In genomic region chr16:3564130-3564888, GRCh38 we compare ENCODE assay signal across 19 cellular contexts. TPM values are rescaled to one million over a fixed set of nuclear protein-coding genes. Genes with fewer than 3 reads are reported as not detected.
"Had no signal": no experiment of that assay in that cellular context is flagged by ENCODE, and none has a peak within 500 bp of the region (broad histone marks: within the 10 kb centered on the region; RNA-seq: fewer than 3 reads in every experiment).

No MANE protein-coding gene starts in this region.

- H3K27me3 ChIP-seq: esophagus squamous epithelium, gastroesophageal sphincter, right lobe of liver, suprapubic skin, thyroid gland, uterus had no signal

- H3K9me3 ChIP-seq: esophagus squamous epithelium, gastroesophageal sphincter, prostate gland, right lobe of liver, suprapubic skin, thyroid gland, uterus had no signal

- H3K27ac ChIP-seq: epithelial cell of prostate, esophagus squamous epithelium, gastroesophageal sphincter, parathyroid adenoma, prostate gland, right lobe of liver, suprapubic skin, thyroid gland, uterus had no signal

- FAIRE-seq: colon had no signal

- ATAC-seq: effector memory CD8-positive, alpha-beta T cell; gastroesophageal sphincter; left colon; stimulated activated naive B cell treated with anti-CD40 and anti-IgM and Interleukin-4, amounts not matched to agents 10 μg/mL and 1 μg/mL and 100 μg/mL, for 72 hours had no signal

- H3K4me1 ChIP-seq: esophagus squamous epithelium, gastroesophageal sphincter, parathyroid adenoma, prostate gland, right lobe of liver, suprapubic skin, thyroid gland, uterus had no signal

- H3K36me3 ChIP-seq: prostate gland, right lobe of liver, suprapubic skin, thyroid gland, uterus had no signal

- DNase-seq: cerebellar nuclear complex; effector memory CD8-positive, alpha-beta T cell; esophagus squamous epithelium; foreskin fibroblast; glutamatergic neuron; left colon; stimulated activated CD4-positive, alpha-beta T cell treated with anti-CD3 and anti-CD28 coated beads, Interleukin-2, amount 100 ng/mL, for 24 hours; stimulated activated CD4-positive, alpha-beta T cell treated with anti-CD3 and anti-CD28 coated beads, Interleukin-4, amount 100 ng/mL, for 4 hours; stimulated activated naive B cell treated with anti-CD40 and anti-IgM and Interleukin-4, amounts not matched to agents 10 μg/mL and 1 μg/mL and 100 μg/mL, for 72 hours; thyroid gland; uterus had no signal

- H3K9ac ChIP-seq: parathyroid adenoma had no signal

- H3K4me3 ChIP-seq: esophagus squamous epithelium, gastroesophageal sphincter, prostate gland, right lobe of liver, suprapubic skin, thyroid gland, uterus had no signal

RNA-seq across cellular contexts. Expression of gene NLRC3, which starts 12.9 kb away (rescaled TPM):
- total RNA-seq: myocyte had no signal
